Comparison of ENCODE assay signal across 22 cellular contexts in genomic region chr15:29910068-29910467, GRCh38.
"Had no signal": no experiment of that assay in that cellular context is flagged by ENCODE, and none has a peak within 500 bp of the region (broad histone marks: within the 10 kb centered on the region; RNA-seq: fewer than 3 reads in every experiment).

No MANE protein-coding gene starts in this region.

- H3K27ac ChIP-seq: parathyroid adenoma, skin epidermis had no signal

- H3K4me1 Mint-ChIP-seq: activated CD4-positive, alpha-beta T cell treated with anti-CD3 and anti-CD28 coated beads, Interleukin-2, amount 10 ng/mL, durations not matched to agents 7 days and 5 days; naive thymus-derived CD8-positive, alpha-beta T cell had no signal

- H3K27me3 ChIP-seq: tibial nerve had no signal

- H3K36me3 Mint-ChIP-seq: activated naive CD8-positive, alpha-beta T cell had no signal

- H3K27ac Mint-ChIP-seq: activated CD4-positive, alpha-beta T cell treated with anti-CD3 and anti-CD28 coated beads, Interleukin-2, amount 10 ng/mL, durations not matched to agents 7 days and 5 days; activated naive CD8-positive, alpha-beta T cell; activated T-cell treated with anti-CD3 and anti-CD28 coated beads, Interleukin-2, amount 50 U/mL, for 72 hours; naive thymus-derived CD8-positive, alpha-beta T cell; T-helper 2 cell treated with Interferon-gamma antibody and Interleukin-4, amounts not matched to agents 5 μg/mL and 100 μg/mL, for 36 hours had no signal

- H3K4me3 Mint-ChIP-seq: activated CD4-positive, alpha-beta T cell treated with anti-CD3 and anti-CD28 coated beads, Interleukin-2, amount 10 ng/mL, durations not matched to agents 7 days and 5 days; activated naive CD8-positive, alpha-beta T cell; activated T-cell treated with anti-CD3 and anti-CD28 coated beads, Interleukin-2, amount 50 U/mL, for 72 hours; naive thymus-derived CD8-positive, alpha-beta T cell; T-helper 2 cell treated with Interferon-gamma antibody and Interleukin-4, amounts not matched to agents 5 μg/mL and 100 μg/mL, for 36 hours had no signal

- ATAC-seq: activated T-cell treated with anti-CD3 and anti-CD28 coated beads, Interleukin-2, amount 50 U/mL, for 72 hours; naive thymus-derived CD8-positive, alpha-beta T cell had no signal

- DNase-seq: activated CD4-positive, alpha-beta T cell treated with anti-CD3 and anti-CD28 coated beads, Interleukin-2, amount 10 ng/mL, durations not matched to agents 7 days and 5 days; activated CD4-positive, CD25-positive, alpha-beta regulatory T cell; activated CD8-positive, alpha-beta memory T cell treated with anti-CD3 and anti-CD28 coated beads, Interleukin-2, amount 50 U/mL, for 48 hours; activated gamma-delta T cell; activated T-cell treated with anti-CD3 and anti-CD28 coated beads, Interleukin-2, amount 50 U/mL, for 72 hours; amniotic stem cell; caudate nucleus; cortex of kidney; effector CD4-positive, alpha-beta T cell; head of caudate nucleus; left cardiac atrium; mammary epithelial cell; naive thymus-derived CD8-positive, alpha-beta T cell; retina; stimulated activated CD4-positive, alpha-beta T cell treated with anti-CD3 and anti-CD28 coated beads, Interleukin-4, amount 100 ng/mL, for 24 hours; stimulated activated naive CD4-positive, alpha-beta T cell; substantia nigra had no signal

- H3K4me3 ChIP-seq: skin epidermis, tibial nerve had no signal

- H3K4me1 ChIP-seq: parathyroid adenoma had no signal

- H3K36me3 ChIP-seq: tibial nerve had no signal
